Comparison of ENCODE assay signal across 23 cellular contexts in the genomic region with DNA sequence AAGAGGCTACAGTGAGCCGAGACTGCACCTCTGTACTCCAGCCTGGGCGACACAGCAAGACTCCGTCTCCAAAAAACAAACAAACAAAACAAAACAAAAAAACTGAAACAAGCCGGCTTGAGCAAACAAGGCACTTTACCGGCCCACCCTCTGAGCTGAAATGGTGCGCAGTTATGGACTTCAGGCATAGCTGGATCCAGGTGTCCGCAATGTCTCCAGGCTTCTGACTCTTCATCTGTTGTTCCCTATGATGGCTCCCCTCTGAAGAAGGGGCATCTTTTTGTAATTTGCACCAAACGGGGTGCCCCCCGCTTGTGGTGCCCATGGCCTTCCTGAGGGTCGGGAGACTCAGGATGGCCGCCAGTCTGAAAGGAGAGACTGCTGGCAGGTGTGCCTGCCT. TPM values are rescaled to one million over a fixed set of nuclear protein-coding genes. Genes with fewer than 3 reads are reported as not detected.
A peak's percentile ranks its signal among the peaks of the same experiment; 100 is the strongest.
DNase-seq lines count a peak whose midpoint lies in the region; ATAC-seq and TF ChIP-seq lines count a peak whose summit lies in the region.
"Had no signal": no experiment of that assay in that cellular context is flagged by ENCODE, and none has a peak within 500 bp of the region (broad histone marks: within the 10 kb centered on the region; RNA-seq: fewer than 3 reads in every experiment).

No MANE protein-coding gene starts in this region.

- peak overlapping the region in 2 of 3 experiments; percentile 55 to 59 for H3K27ac Mint-ChIP-seq in nephron
- H3K27ac Mint-ChIP-seq: CD4-positive, alpha-beta memory T cell had no signal

- no peak for TF ChIP-seq CTCF in nephron (IDR thresholded peaks at IDR 0.05; ENCODE audit: unreplicated experiment in 3 of 3)

- H3K4me3 Mint-ChIP-seq in nephron, result peak overlapping the region in 1 of 3 experiments; percentile 15
- H3K4me3 Mint-ChIP-seq: CD4-positive, alpha-beta memory T cell had no signal

- H3K27me3 Mint-ChIP-seq in nephron (ENCODE audit: low read depth), result peaks cover 13% of the 10 kb centered on the region

- no peaks in the 10 kb centered on the region for H3K36me3 Mint-ChIP-seq in nephron (ENCODE audit: low read depth)
- H3K36me3 Mint-ChIP-seq: CD4-positive, alpha-beta memory T cell had no signal

- ATAC-seq in left ventricle myocardium superior, result no peak
- no peak for ATAC-seq in left cardiac atrium
- no peak for ATAC-seq in sciatic nerve
- no peak for ATAC-seq in GM21515 (IDR thresholded peaks at IDR 0.05; ENCODE audit: unreplicated experiment)
- ATAC-seq: A549, Right ventricle myocardium inferior had no signal

- DNase-seq in left ventricle myocardium superior (peak; percentile 11), left cardiac atrium (no peak), NCI-H345 (lab: John Stamatoyannopoulos, UW) (peak; percentile 36), sciatic nerve (ENCODE audit: low spot score) (peak; percentile 10), kidney glomerular epithelial cell (lab: John Stamatoyannopoulos, UW) (no peak)
- DNase-seq: AML-193; CD4-positive, alpha-beta memory T cell; Kasumi-1; NCI-H1436; NCI-H187; NCI-H2081 treated with DMSO at 0.1 percent for 48 hours; NCI-H2171; NCI-H226; NCI-H524; PC-9 had no signal

- H3K4me1 Mint-ChIP-seq in nephron, result peaks cover 4% of the 10 kb centered on the region
- H3K4me1 Mint-ChIP-seq: CD4-positive, alpha-beta memory T cell had no signal

- intact Hi-C loops in left ventricle myocardium superior (cut with micrococcal nuclease) (no loop called here), left cardiac atrium (cut with DNase I) (no loop called here), sciatic nerve (cut with DNase I) (no loop called here)

- H3K9me3 Mint-ChIP-seq in nephron, result no peaks in the 10 kb centered on the region

RNA-seq across cellular contexts. Expression of gene C2CD4C, which starts 6.2 kb away (rescaled TPM):
- total RNA-seq in left ventricle myocardium superior, result 1.3 TPM
- total RNA-seq in left cardiac atrium, result under 1 TPM; 0.76 to 0.88 TPM
- total RNA-seq in sciatic nerve, result 2.8 TPM
- total RNA-seq: CD4-positive, alpha-beta memory T cell; K562; M059J; RPMI7951 had no signal

RNA-seq across cellular contexts. Expression of gene SHC2, which starts 58.0 kb away (rescaled TPM):
- 11.0 TPM for total RNA-seq in left ventricle myocardium superior
- 10 to 100 TPM; 10.7 to 19.4 TPM for total RNA-seq in left cardiac atrium
- 31.6 TPM for total RNA-seq in sciatic nerve
- total RNA-seq: RPMI7951, SJSA1 had no signal

RNA-seq across cellular contexts. Expression of gene MIER2, which starts 58.2 kb away (rescaled TPM):
- total RNA-seq in left ventricle myocardium superior (20.0 TPM), left cardiac atrium (10 to 100 TPM; 18.2 to 25.0 TPM), sciatic nerve (24.5 TPM)

Comparison
In these comparisons a context has a peak if more than half of its experiments do, and no peak if none do; other contexts are left out.
1. DNase-seq: peak in left ventricle myocardium superior (single experiment), NCI-H345 (single experiment) and sciatic nerve (single experiment); none in left cardiac atrium (single experiment) and kidney glomerular epithelial cell (single experiment).